8 cellular contexts compared by ENCODE assay signal in the genomic region with DNA sequence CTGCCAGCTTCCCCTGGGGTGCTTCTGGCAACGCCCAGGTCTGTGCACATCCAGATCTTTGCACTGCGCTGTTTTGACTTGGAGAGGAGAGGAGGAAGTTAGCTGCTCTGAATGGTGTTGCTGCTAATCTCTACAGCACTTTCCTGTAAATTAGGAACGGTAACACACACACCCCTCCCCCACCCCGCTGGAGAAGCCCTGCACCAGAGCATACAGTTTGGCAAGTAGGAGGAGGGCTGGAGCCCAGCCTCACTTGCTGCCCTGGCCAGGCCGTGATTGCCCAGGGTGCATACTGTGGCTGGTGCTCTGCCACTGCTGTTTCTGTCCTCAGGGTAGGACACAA. TPM values are rescaled to one million over a fixed set of nuclear protein-coding genes. Genes with fewer than 3 reads are reported as not detected.
A peak's percentile ranks its signal among the peaks of the same experiment; 100 is the strongest.
DNase-seq lines count a peak whose midpoint lies in the region; ATAC-seq and TF ChIP-seq lines count a peak whose summit lies in the region.
"Not testable (repeated sequence)": the region's sequence is repeated elsewhere in the genome, so short reads cannot be mapped to it uniquely, and the experiment has no call there.

No MANE protein-coding gene starts in this region.

- H3K79me2 ChIP-seq in GM23338 (replicated peaks; ENCODE audit: insufficient read depth), result not testable (repeated sequence)

- H3F3A ChIP-seq in GM23338 (replicated peaks; ENCODE audit: low read depth), result not testable (repeated sequence)

- not testable (repeated sequence) for H3K9me3 Mint-ChIP-seq in GM23338, WTC11

- not testable (repeated sequence) for TF ChIP-seq CTCF in GM23338 (conservative IDR thresholded peaks at IDR 0.05; ENCODE audit: low read depth in 2 of 2); WTC11 (IDR thresholded peaks at IDR 0.05); foreskin keratinocyte (conservative IDR thresholded peaks at IDR 0.05); right lobe of liver (IDR thresholded peaks at IDR 0.05); prostate gland (IDR thresholded peaks at IDR 0.05)

- peaks cover 0 to 39% (median 24%) of the 10 kb centered on the region in 11 experiments; a peak in 11 of 22 replicates for H4K20me1 ChIP-seq in BLaER1 treated with 17β-estradiol and CSF1 and Interleukin-3, amounts not matched to agents 10 nM and 100 nM
- not testable (repeated sequence) for H4K20me1 ChIP-seq in GM23338 (replicated peaks; ENCODE audit: insufficient read depth)

- not testable (repeated sequence) for H3K36me3 Mint-ChIP-seq in GM23338 (ENCODE audit: low read depth); WTC11

- not testable (repeated sequence) for TF ChIP-seq POLR2A in right lobe of liver (IDR thresholded peaks at IDR 0.05)
- peak; percentile 21 for TF ChIP-seq POLR2A in prostate gland (IDR thresholded peaks at IDR 0.05)

- not testable (repeated sequence) for H3K9me3 ChIP-seq in BLaER1 treated with 17β-estradiol and CSF1 and Interleukin-3, amounts not matched to agents 10 nM and 100 nM (replicated peaks in 1 of 11); right lobe of liver; prostate gland

- ATAC-seq in GM23338 (peak; percentile 54), WTC11 (peak; percentile 61), foreskin keratinocyte (peak; percentile 22), right lobe of liver (peak; percentile 73 to 79 (median 75))

- DNase-seq in GM23338 (ENCODE audit: low spot score) (peak; percentile 32), NCI-H2029 (lab: John Stamatoyannopoulos, UW) (peak; percentile 51), OCI-M1 (lab: John Stamatoyannopoulos, UW) (peak; percentile 92), WTC11 (ENCODE audit: low spot score) (peak; percentile 26), right lobe of liver (peak; percentile 64 to 87 (median 68)), prostate gland (ENCODE audit: low spot score) (peak; percentile 80)
- not testable (repeated sequence) for DNase-seq in foreskin keratinocyte

- WGBS in right lobe of liver (ENCODE audit: insufficient coverage, low coverage, low lambda C conversion rate, missing lambda C conversion rate), result 4% methylated on average over 3 of the region's 5 CpGs
- 37% methylated on average over 5 of the region's 5 CpGs for WGBS in prostate gland

- CTCF ChIA-PET in WTC11 (lab: Charles Lee), result interaction anchor here (1.0 kb wide), 1 partner anchor 76 kb away, joined by 3 read pairs; no protein-coding TSS in a partner anchor

- H2AFZ ChIP-seq in GM23338, result not testable (repeated sequence)

- H3K4me1 Mint-ChIP-seq in GM23338, result peaks cover 22% of the 10 kb centered on the region
- peaks cover 20% of the 10 kb centered on the region for H3K4me1 Mint-ChIP-seq in WTC11

- H3K4me2 ChIP-seq in BLaER1 treated with 17β-estradiol and CSF1 and Interleukin-3, amounts not matched to agents 10 nM and 100 nM, result peak overlapping the region; percentile 75 to 93 (median 80)
- H3K4me2 ChIP-seq in GM23338, result not testable (repeated sequence)

- not testable (repeated sequence) for H3K27me3 ChIP-seq in BLaER1 treated with 17β-estradiol and CSF1 and Interleukin-3, amounts not matched to agents 10 nM and 100 nM; GM23338 (ENCODE audit: insufficient read depth); foreskin keratinocyte; right lobe of liver; prostate gland (replicated peaks; ENCODE audit: insufficient read depth)

- not testable (repeated sequence) for H3K4me3 Mint-ChIP-seq in GM23338, WTC11

- H3K27me3 Mint-ChIP-seq in GM23338 (ENCODE audit: insufficient read depth, low read depth, poor library complexity), result peaks cover 13% of the 10 kb centered on the region
- H3K27me3 Mint-ChIP-seq in WTC11 (ENCODE audit: low read depth), result not testable (repeated sequence)

- not testable (repeated sequence) for H3K36me3 ChIP-seq in BLaER1 treated with 17β-estradiol and CSF1 and Interleukin-3, amounts not matched to agents 10 nM and 100 nM; GM23338 (ENCODE audit: insufficient read depth); right lobe of liver; prostate gland

- intact Hi-C loops in right lobe of liver (cut with DNase I); prostate gland (cut with DNase I): not testable (repeated sequence)

- peak overlapping the region in 5 of 11 experiments; percentile 30 to 54 (median 42); a peak in 7 of 22 replicates for H3K27ac ChIP-seq in BLaER1 treated with 17β-estradiol and CSF1 and Interleukin-3, amounts not matched to agents 10 nM and 100 nM
- not testable (repeated sequence) for H3K27ac ChIP-seq in GM23338 (ENCODE audit: low read depth); foreskin keratinocyte; prostate gland
- peak overlapping the region in 1 of 3 donors; percentile 10 for H3K27ac ChIP-seq in right lobe of liver

- H3K27ac Mint-ChIP-seq in GM23338 (peak overlapping the region; percentile 44; the same call in 1 of the 2 replicates), WTC11 (peak overlapping the region; percentile 80; the same call in 1 of the 2 replicates)

- peaks cover 19 to 63% (median 57%) of the 10 kb centered on the region in 10 experiments for H3K4me1 ChIP-seq in BLaER1 treated with 17β-estradiol and CSF1 and Interleukin-3, amounts not matched to agents 10 nM and 100 nM
- not testable (repeated sequence) for H3K4me1 ChIP-seq in GM23338 (ENCODE audit: insufficient read depth); prostate gland (replicated peaks)
- H3K4me1 ChIP-seq in foreskin keratinocyte, result peaks cover 14% of the 10 kb centered on the region
- peaks cover 0 to 22% (median 8%) of the 10 kb centered on the region in 4 donors for H3K4me1 ChIP-seq in right lobe of liver

- not testable (repeated sequence) for H3K9me2 ChIP-seq in GM23338 (ENCODE audit: insufficient read depth)

- not testable (repeated sequence) for H3K4me3 ChIP-seq in BLaER1 treated with 17β-estradiol and CSF1 and Interleukin-3, amounts not matched to agents 10 nM and 100 nM; GM23338; right lobe of liver; prostate gland

- H3K9ac ChIP-seq in BLaER1 treated with 17β-estradiol and CSF1 and Interleukin-3, amounts not matched to agents 10 nM and 100 nM, result peak overlapping the region in 4 of 11 experiments; percentile 8 to 25 (median 18); a peak in 3 of 22 replicates

- POLR2A ChIA-PET in WTC11 (lab: Charles Lee), result not testable (repeated sequence)

RNA-seq across cellular contexts. Expression of a gene that starts 31.2 kb away (rescaled TPM):
- 16.6 and 28.0 TPM in 2 replicates for total RNA-seq in GM23338 (2014; rRNA removed; shearing (Covaris generic))
- polyA plus RNA-seq in GM23338 (2016; fragmentation: Nextera tagmentation; extraction: Ambion mirVana) (10.1 and 10.8 TPM in 2 replicates), foreskin keratinocyte (47.7 and 50.5 TPM in 2 replicates)
- total RNA-seq in WTC11 (2021) (12.8 to 17.3 TPM (median 14.3 TPM) in 3 replicates), foreskin keratinocyte (35.0 and 36.1 TPM in 2 replicates), right lobe of liver (10 to 100 TPM in 4 of 6 experiments, 1 to 10 TPM in 2; 7.0 to 25.6 (median 17.5) TPM), prostate gland (100 to 1,000 TPM in 1 of 2 donors, 10 to 100 TPM in 1; 29.2 to 192 TPM)

Comparison
In these comparisons a context has a peak if more than half of its experiments do, and no peak if none do; other contexts are left out.
1. ATAC-seq: peak in every context shown above with its lines; median percentile 75 in right lobe of liver; 61 in WTC11; 54 in GM23338; 22 in foreskin keratinocyte.